ENCODE assay signal across 16 cellular contexts in the genomic region with DNA sequence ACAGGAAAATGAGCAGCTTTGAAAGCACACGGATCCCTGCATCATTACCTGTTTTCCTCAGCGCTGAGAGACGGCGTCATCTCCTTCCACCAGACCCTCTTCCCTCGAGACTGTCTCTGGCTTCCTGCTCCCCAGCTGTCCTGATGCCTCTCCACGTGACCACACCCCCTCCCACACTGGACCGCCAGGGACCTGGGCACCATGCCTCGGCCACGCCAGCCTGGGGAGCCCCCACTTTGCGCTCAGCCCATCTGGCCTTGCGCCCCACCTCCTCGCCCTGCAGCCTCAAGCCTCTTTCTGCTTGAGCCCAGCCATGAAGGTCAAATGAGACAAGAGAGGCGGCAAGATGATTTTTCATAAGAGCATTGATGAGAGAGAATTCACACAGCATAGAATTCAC.
DNase-seq lines count a peak whose midpoint lies in the region; ATAC-seq, FAIRE-seq and TF ChIP-seq lines count a peak whose summit lies in the region.
"Had no signal": no experiment of that assay in that cellular context is flagged by ENCODE, and none has a peak within 500 bp of the region (broad histone marks: within the 10 kb centered on the region; RNA-seq: fewer than 3 reads in every experiment).

No MANE protein-coding gene starts in this region.

- H4K20me1 ChIP-seq in H1 (replicated peaks in 1 of 2; ENCODE audit: control insufficient read depth in 1 of 2, insufficient read depth in 2 of 2, low read length in 2 of 2): no peaks in the 10 kb centered on the region

- H4K5ac ChIP-seq in H1 (ENCODE audit: insufficient read length, low read depth, low read length): no peak overlapping the region

- no peak overlapping the region for H3K56ac ChIP-seq in H1 (replicated peaks; ENCODE audit: insufficient read length, low read depth, low read length)

- no peak overlapping the region for H2BK5ac ChIP-seq in H1 (ENCODE audit: low read depth, low read length)
- peak overlapping the region; percentile 74 for H2BK5ac ChIP-seq in trophoblast cell (ENCODE audit: low read depth, low read length, poor library complexity)

- H3K27me3 ChIP-seq in right cardiac atrium (ENCODE audit: control insufficient read depth, insufficient read depth): no peaks in the 10 kb centered on the region
- H3K27me3 ChIP-seq in H1 (replicated peaks in 1 of 4; ENCODE audit: control insufficient read depth in 3 of 4, extremely low read depth in 1 of 4, insufficient read depth in 3 of 4, low read length in 3 of 4): no peaks in the 10 kb centered on the region; a peak in 1 of 7 replicates
- no peaks in the 10 kb centered on the region for H3K27me3 ChIP-seq in trophoblast cell (ENCODE audit: insufficient read depth, low read length)
- no peaks in the 10 kb centered on the region for H3K27me3 ChIP-seq in colonic mucosa

- DNase-seq in right cardiac atrium: peak in 2 of 3 donors; percentile 62 to 66
- DNase-seq in left cardiac atrium: no peak
- no peak for DNase-seq in H1 (ENCODE audit: low read depth in 1 of 2, low spot score in 2 of 2)
- no peak for DNase-seq in trophoblast cell
- no peak for DNase-seq in colonic mucosa
- no peak for DNase-seq in cerebellar nuclear complex (lab: John Stamatoyannopoulos, UW)
- no peak for DNase-seq in HK-2 (ENCODE audit: unreplicated experiment)
- DNase-seq: BE2C, DMS153, DMS79 treated with DMSO at 0.1 percent for 48 hours, EL, GDM1 had no signal

- TF ChIP-seq EP300 in H1 (IDR thresholded peaks at IDR 0.05; ENCODE audit: borderline replicate concordance in 1 of 2, low read depth in 2 of 2, low read length in 2 of 2): no peak

- no peak overlapping the region for H3K4me3 ChIP-seq in right cardiac atrium (ENCODE audit: low read length)
- no peak overlapping the region for H3K4me3 ChIP-seq in H1 (ENCODE audit: extremely low read depth in 1 of 4, insufficient read depth in 2 of 4, low read depth in 3 of 4, low read length in 4 of 4)
- no peak overlapping the region for H3K4me3 ChIP-seq in trophoblast cell (ENCODE audit: low read depth, low read length)
- H3K4me3 ChIP-seq in colonic mucosa: no peak overlapping the region

- H4K8ac ChIP-seq in H1 (ENCODE audit: extremely low read depth, insufficient read depth, low read length) (no peak overlapping the region; the same call in 1 of the 2 replicates), trophoblast cell (ENCODE audit: low read depth, low read length) (peak overlapping the region; percentile 84)

- POLR2A ChIA-PET in H1 (lab: Charles Lee; ENCODE audit: partially characterized antibody): no interaction called here

- 0 out of 2 replicates have a peak overlapping the region, but pooled peaks have one; percentile 60 for H2BK12ac ChIP-seq in H1 (ENCODE audit: low read depth, low read length)
- peak overlapping the region; percentile 98 for H2BK12ac ChIP-seq in trophoblast cell (ENCODE audit: low read length)

- no peak overlapping the region for H3K4me2 ChIP-seq in H1 (ENCODE audit: insufficient read depth in 1 of 2, low read depth in 2 of 2, low read length in 2 of 2)
- H3K4me2 ChIP-seq in trophoblast cell (ENCODE audit: low read length): no peak overlapping the region

- H2AFZ ChIP-seq in H1 (ENCODE audit: low read length) (0 out of 2 replicates have a peak overlapping the region, but pooled peaks have one; percentile 28), trophoblast cell (ENCODE audit: insufficient read depth, low read length, poor library complexity) (peak overlapping the region; percentile 61)

- H3K27ac ChIP-seq in right cardiac atrium (ENCODE audit: low read length): no peak overlapping the region
- H3K27ac ChIP-seq in H1 (ENCODE audit: low read depth, low read length): no peak overlapping the region
- peak overlapping the region; percentile 97 for H3K27ac ChIP-seq in trophoblast cell (ENCODE audit: low read depth, low read length)
- no peak overlapping the region for H3K27ac ChIP-seq in colonic mucosa
- H3K27ac ChIP-seq: C4-2B had no signal

- no peak overlapping the region for H2BK120ac ChIP-seq in H1 (replicated peaks; ENCODE audit: low read depth, low read length)
- H2BK120ac ChIP-seq in trophoblast cell (ENCODE audit: insufficient read depth, low read length, poor library complexity): peak overlapping the region; percentile 81

- H2BK20ac ChIP-seq in H1 (ENCODE audit: low read length): no peak overlapping the region

- no peak for TF ChIP-seq RAD21 in H1 (IDR thresholded peaks at IDR 0.05 in 1 of 2, conservative IDR thresholded peaks at IDR 0.05 in 1 of 2; ENCODE audit: low read depth in 2 of 2, low read length in 2 of 2)

- H3K9ac ChIP-seq in H1 (replicated peaks in 1 of 4; ENCODE audit: extremely low read depth in 1 of 4, low read depth in 3 of 4, low read length in 3 of 4) (no peak overlapping the region), trophoblast cell (ENCODE audit: low read length) (no peak overlapping the region), colonic mucosa (ENCODE audit: low read depth in 2 of 2, low read length in 2 of 2) (no peak overlapping the region)

- H4K91ac ChIP-seq in H1 (replicated peaks; ENCODE audit: insufficient read length, low read length) (no peak overlapping the region), trophoblast cell (ENCODE audit: low read depth, low read length) (peak overlapping the region; percentile 90)

- CTCF ChIA-PET in H1 (lab: Charles Lee; ENCODE audit: partially characterized antibody): interaction anchor here (1.2 to 3.6 kb wide), 4 partner anchors 10 to 558 kb away, joined by 3 to 27 read pairs (median 5); a partner anchor contains a TSS

- H3K4ac ChIP-seq in H1 (replicated peaks; ENCODE audit: insufficient read length, low read depth, low read length): no peak overlapping the region
- H3K4ac ChIP-seq in trophoblast cell (ENCODE audit: low read depth, low read length): peak overlapping the region; percentile 80

- H3K23me2 ChIP-seq in H1 (ENCODE audit: low read depth, low read length): peaks cover 2% of the 10 kb centered on the region; the same call in 1 of the 2 replicates

- H3K18ac ChIP-seq in H1 (ENCODE audit: extremely low read depth, low read length) (no peak overlapping the region), trophoblast cell (ENCODE audit: low read length) (peak overlapping the region; percentile 80)

- H3K36me3 ChIP-seq in H1 (ENCODE audit: control insufficient read depth in 2 of 4, insufficient read depth in 4 of 4, low read length in 3 of 4) (no peaks in the 10 kb centered on the region), trophoblast cell (ENCODE audit: control insufficient read depth in 1 of 2, insufficient read depth in 2 of 2, low read length in 2 of 2) (no peaks in the 10 kb centered on the region), colonic mucosa (no peaks in the 10 kb centered on the region)
- H3K36me3 ChIP-seq: BE2C had no signal

- H4K12ac ChIP-seq in trophoblast cell (ENCODE audit: low read depth, low read length): peak overlapping the region; percentile 28

- H3K79me2 ChIP-seq in H1 (ENCODE audit: control insufficient read depth in 1 of 2, insufficient read depth in 2 of 2, low read length in 2 of 2) (no peaks in the 10 kb centered on the region), trophoblast cell (ENCODE audit: control insufficient read depth, insufficient read depth, low read length, poor library complexity) (peaks cover 2% of the 10 kb centered on the region)

- H2AK5ac ChIP-seq in H1 (ENCODE audit: low read depth, low read length): no peak overlapping the region
- H2AK5ac ChIP-seq in trophoblast cell (ENCODE audit: low read length): peak overlapping the region; percentile 66

- no peak for FAIRE-seq in H1 (lab: Jason Lieb, UNC)
- FAIRE-seq: A204.1, GM12892, GM19239 had no signal

- no peak overlapping the region for H3K23ac ChIP-seq in H1 (ENCODE audit: insufficient read length)
- H3K23ac ChIP-seq in trophoblast cell (ENCODE audit: low read length): no peak overlapping the region

- H3K9me3 ChIP-seq in right cardiac atrium (ENCODE audit: control insufficient read depth, low read length) (no peaks in the 10 kb centered on the region), H1 (ENCODE audit: insufficient read depth in 2 of 2, low read depth in 1 of 2, low read length in 1 of 2) (no peaks in the 10 kb centered on the region), trophoblast cell (ENCODE audit: insufficient read depth, low read depth, low read length) (peaks cover 2% of the 10 kb centered on the region), colonic mucosa (no peaks in the 10 kb centered on the region)
- H3K9me3 ChIP-seq: BE2C had no signal

- H3K14ac ChIP-seq in H1 (ENCODE audit: insufficient read length) (no peak overlapping the region), trophoblast cell (ENCODE audit: low read length) (peak overlapping the region; percentile 91)

- TF ChIP-seq CTCF in H1 (IDR thresholded peaks at IDR 0.05; ENCODE audit: control extremely low read depth in 1 of 3, insufficient read depth in 1 of 3, low read depth in 1 of 3, low read length in 3 of 3) (no peak), colonic mucosa (IDR thresholded peaks at IDR 0.05) (no peak)

- TF ChIP-seq POLR2A in H1 (IDR thresholded peaks at IDR 0.05; ENCODE audit: control extremely low read depth in 1 of 2, low read depth in 2 of 2, low read length in 2 of 2): no peak

- ATAC-seq in right cardiac atrium (no peak), left cardiac atrium (no peak)

- H3K79me1 ChIP-seq in H1 (ENCODE audit: low read depth, low read length) (no peaks in the 10 kb centered on the region), trophoblast cell (ENCODE audit: low read length) (peaks cover 32% of the 10 kb centered on the region)

- H3K4me1 ChIP-seq in right cardiac atrium (ENCODE audit: control insufficient read depth, insufficient read depth, low read length): peaks cover 3% of the 10 kb centered on the region
- no peaks in the 10 kb centered on the region for H3K4me1 ChIP-seq in H1 (replicated peaks in 1 of 4; ENCODE audit: control insufficient read depth in 3 of 4, insufficient read depth in 4 of 4, low read length in 3 of 4)
- peaks cover 29 to 34% of the 10 kb centered on the region in 2 experiments for H3K4me1 ChIP-seq in trophoblast cell (ENCODE audit: control insufficient read depth in 1 of 2, insufficient read depth in 2 of 2, low read length in 2 of 2)
- H3K4me1 ChIP-seq in colonic mucosa: no peaks in the 10 kb centered on the region
- H3K4me1 ChIP-seq: BE2C had no signal

- 52% methylated on average over 13 of the region's 13 CpGs for WGBS in right cardiac atrium
- 93% methylated on average over 13 of the region's 13 CpGs; no CpG with 5 or more reads in 1 of the 2 experiments for WGBS in H1 (ENCODE audit: extremely low coverage in 1 of 2, insufficient coverage in 1 of 2, insufficient read length in 1 of 2, insufficient replicate concordance in 2 of 2, low coverage in 1 of 2, low lambda C conversion rate in 2 of 2, missing lambda C conversion rate in 1 of 2), 2 experiments
- no CpG with 5 or more reads among the region's 13 CpGs for WGBS in trophoblast cell (ENCODE audit: extremely low coverage, insufficient coverage, insufficient read length)

- H2BK15ac ChIP-seq in H1 (ENCODE audit: low read length): no peak overlapping the region

- intact Hi-C loops in right cardiac atrium (cut with DNase I) (no loop called here), left cardiac atrium (cut with DNase I) (no loop called here), colonic mucosa (cut with DNase I) (no loop called here)

Comparison
In these comparisons a context has a peak if more than half of its experiments do, and no peak if none do; other contexts are left out.
1. DNase-seq: peak in right cardiac atrium (2 of 3); none in left cardiac atrium (single experiment), H1 (0 of 2), trophoblast cell (0 of 2), colonic mucosa (single experiment), cerebellar nuclear complex (0 of 2) and HK-2 (single experiment).